Comparison of ENCODE assay signal across 10 cellular contexts in the genomic region with DNA sequence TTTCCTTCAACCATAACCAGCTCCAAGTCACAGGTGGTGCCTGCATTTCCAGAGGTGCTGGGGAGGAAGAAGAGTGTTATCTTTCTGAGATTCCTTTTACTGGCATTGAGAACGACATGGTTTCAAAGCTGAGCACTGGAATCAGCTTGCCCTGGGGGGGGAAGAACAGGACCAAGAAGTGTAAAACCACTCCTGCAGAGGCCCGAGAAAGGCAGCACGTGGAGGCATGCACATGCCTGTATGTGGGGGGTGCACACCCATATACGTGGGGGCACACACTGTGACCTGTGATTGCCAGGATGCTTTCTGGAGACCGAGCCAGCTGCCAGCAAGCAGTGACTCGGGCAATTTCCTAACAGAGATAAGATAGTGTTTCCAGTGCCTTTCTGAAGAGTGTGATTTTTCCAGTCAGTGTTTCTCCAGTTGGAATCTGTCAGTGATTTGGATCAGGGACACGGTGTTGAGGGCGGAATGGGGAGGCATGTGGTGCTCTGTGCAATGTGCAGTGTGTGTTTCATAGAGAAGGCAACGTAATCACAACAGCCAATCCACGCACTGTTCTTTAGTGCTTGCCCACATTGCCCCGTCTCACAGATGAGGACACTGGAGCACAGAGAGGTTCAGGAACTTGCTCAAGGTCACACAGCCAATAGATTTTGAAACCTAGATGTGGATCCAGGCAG. TPM values are rescaled to one million over a fixed set of nuclear protein-coding genes. Genes with fewer than 3 reads are reported as not detected.
DNase-seq lines count a peak whose midpoint lies in the region; ATAC-seq and TF ChIP-seq lines count a peak whose summit lies in the region.
"Had no signal": no experiment of that assay in that cellular context is flagged by ENCODE, and none has a peak within 500 bp of the region (broad histone marks: within the 10 kb centered on the region; RNA-seq: fewer than 3 reads in every experiment).

No MANE protein-coding gene starts in this region.

- H3K36me3 Mint-ChIP-seq in activated CD4-positive, alpha-beta T cell treated with anti-CD3 and anti-CD28 coated beads, Interleukin-2, amount 10 ng/mL, durations not matched to agents 24 days and 14 days (ENCODE audit: low read depth), result peaks cover 6% of the 10 kb centered on the region
- peaks cover 1% of the 10 kb centered on the region for H3K36me3 Mint-ChIP-seq in activated T-helper 1 cell treated with anti-CD3 and anti-CD28 coated beads, Interleukin-12 subunit alpha, Interleukin-12 subunit beta, Interleukin-2, Interleukin-4 antibody, amounts not matched to agents 30 ng/mL and 10 ng/mL and 1 ng/mL, durations not matched to agents 14 hours and 24 hours and 36 hours (ENCODE audit: low read depth)
- peaks cover 4 to 23% of the 10 kb centered on the region in 2 donors for H3K36me3 Mint-ChIP-seq in stimulated activated naive B cell treated with anti-CD40 and anti-IgM and Interleukin-4, amounts not matched to agents 10 μg/mL and 1 μg/mL and 100 μg/mL, for 72 hours

- H3K9me3 Mint-ChIP-seq in activated CD4-positive, alpha-beta T cell treated with anti-CD3 and anti-CD28 coated beads, Interleukin-2, amount 10 ng/mL, durations not matched to agents 24 days and 14 days, result no peaks in the 10 kb centered on the region
- H3K9me3 Mint-ChIP-seq in activated T-helper 1 cell treated with anti-CD3 and anti-CD28 coated beads, Interleukin-12 subunit alpha, Interleukin-12 subunit beta, Interleukin-2, Interleukin-4 antibody, amounts not matched to agents 30 ng/mL and 10 ng/mL and 1 ng/mL, durations not matched to agents 14 hours and 24 hours and 36 hours, result no peaks in the 10 kb centered on the region
- no peaks in the 10 kb centered on the region for H3K9me3 Mint-ChIP-seq in stimulated activated naive B cell treated with anti-CD40 and anti-IgM and Interleukin-4, amounts not matched to agents 10 μg/mL and 1 μg/mL and 100 μg/mL, for 72 hours

- H3K4me3 Mint-ChIP-seq in activated CD4-positive, alpha-beta T cell treated with anti-CD3 and anti-CD28 coated beads, Interleukin-2, amount 10 ng/mL, durations not matched to agents 24 days and 14 days, result peak overlapping the region; percentile 55
- H3K4me3 Mint-ChIP-seq in activated T-helper 1 cell treated with anti-CD3 and anti-CD28 coated beads, Interleukin-12 subunit alpha, Interleukin-12 subunit beta, Interleukin-2, Interleukin-4 antibody, amounts not matched to agents 30 ng/mL and 10 ng/mL and 1 ng/mL, durations not matched to agents 14 hours and 24 hours and 36 hours, result peak overlapping the region; percentile 5
- peak overlapping the region; percentile 58 to 66 for H3K4me3 Mint-ChIP-seq in stimulated activated naive B cell treated with anti-CD40 and anti-IgM and Interleukin-4, amounts not matched to agents 10 μg/mL and 1 μg/mL and 100 μg/mL, for 72 hours

- peak overlapping the region in 1 of 2 donors; percentile 43 for H3K4me3 ChIP-seq in right atrium auricular region

- H3K27ac Mint-ChIP-seq in activated CD4-positive, alpha-beta T cell treated with anti-CD3 and anti-CD28 coated beads, Interleukin-2, amount 10 ng/mL, durations not matched to agents 24 days and 14 days, result peak overlapping the region; percentile 37
- no peak overlapping the region for H3K27ac Mint-ChIP-seq in activated T-helper 1 cell treated with anti-CD3 and anti-CD28 coated beads, Interleukin-12 subunit alpha, Interleukin-12 subunit beta, Interleukin-2, Interleukin-4 antibody, amounts not matched to agents 30 ng/mL and 10 ng/mL and 1 ng/mL, durations not matched to agents 14 hours and 24 hours and 36 hours
- peak overlapping the region; percentile 86 for H3K27ac Mint-ChIP-seq in stimulated activated naive B cell treated with anti-CD40 and anti-IgM and Interleukin-4, amounts not matched to agents 10 μg/mL and 1 μg/mL and 100 μg/mL, for 72 hours

- intact Hi-C loops in activated CD4-positive, alpha-beta T cell treated with anti-CD3 and anti-CD28 coated beads, Interleukin-2, amount 10 ng/mL, durations not matched to agents 24 days and 14 days (cut with micrococcal nuclease), result no loop called here
- intact Hi-C loops in activated T-helper 1 cell treated with anti-CD3 and anti-CD28 coated beads, Interleukin-12 subunit alpha, Interleukin-12 subunit beta, Interleukin-2, Interleukin-4 antibody, amounts not matched to agents 30 ng/mL and 10 ng/mL and 1 ng/mL, durations not matched to agents 14 hours and 24 hours and 36 hours (cut with micrococcal nuclease), result no loop called here

- no peak for ATAC-seq in stimulated activated naive B cell treated with anti-CD40 and anti-IgM and Interleukin-4, amounts not matched to agents 10 μg/mL and 1 μg/mL and 100 μg/mL, for 72 hours (replicated peaks)
- no peak for ATAC-seq in HG02610 (IDR thresholded peaks at IDR 0.05; ENCODE audit: unreplicated experiment)
- no peak for ATAC-seq in SK-N-SH treated with all-trans-retinoic acid at 6 μM for 48 hours
- ATAC-seq in HG03460 (IDR thresholded peaks at IDR 0.05; ENCODE audit: unreplicated experiment), result no peak

- no peak for DNase-seq in activated CD4-positive, alpha-beta T cell treated with anti-CD3 and anti-CD28 coated beads, Interleukin-2, amount 10 ng/mL, durations not matched to agents 24 days and 14 days
- no peak for DNase-seq in activated CD4-positive, alpha-beta T cell treated with anti-CD3 and anti-CD28 coated beads for 4 hours
- no peak for DNase-seq in activated T-helper 1 cell treated with anti-CD3 and anti-CD28 coated beads, Interleukin-12 subunit alpha, Interleukin-12 subunit beta, Interleukin-2, Interleukin-4 antibody, amounts not matched to agents 30 ng/mL and 10 ng/mL and 1 ng/mL, durations not matched to agents 14 hours and 24 hours and 36 hours (ENCODE audit: low spot score)
- DNase-seq in right atrium auricular region (ENCODE audit: low spot score), result no peak
- DNase-seq in stimulated activated naive B cell treated with anti-CD40 and anti-IgM and Interleukin-4, amounts not matched to agents 10 μg/mL and 1 μg/mL and 100 μg/mL, for 72 hours, result no peak
- DNase-seq: NCI-H2227 treated with DMSO at 0.1 percent for 48 hours had no signal

- peak overlapping the region; percentile 61 to 73 for H3K27ac ChIP-seq in right atrium auricular region

- H3K36me3 ChIP-seq in right atrium auricular region, result no peaks in the 10 kb centered on the region
- H3K36me3 ChIP-seq: transverse colon had no signal

- no peaks in the 10 kb centered on the region for H3K9me3 ChIP-seq in right atrium auricular region
- H3K9me3 ChIP-seq: transverse colon had no signal

- H3K27me3 Mint-ChIP-seq in activated CD4-positive, alpha-beta T cell treated with anti-CD3 and anti-CD28 coated beads, Interleukin-2, amount 10 ng/mL, durations not matched to agents 24 days and 14 days, result peaks cover 4% of the 10 kb centered on the region
- peaks cover 3% of the 10 kb centered on the region for H3K27me3 Mint-ChIP-seq in activated T-helper 1 cell treated with anti-CD3 and anti-CD28 coated beads, Interleukin-12 subunit alpha, Interleukin-12 subunit beta, Interleukin-2, Interleukin-4 antibody, amounts not matched to agents 30 ng/mL and 10 ng/mL and 1 ng/mL, durations not matched to agents 14 hours and 24 hours and 36 hours (ENCODE audit: insufficient read depth)
- no peaks in the 10 kb centered on the region for H3K27me3 Mint-ChIP-seq in stimulated activated naive B cell treated with anti-CD40 and anti-IgM and Interleukin-4, amounts not matched to agents 10 μg/mL and 1 μg/mL and 100 μg/mL, for 72 hours

- peaks cover 0 to 26% of the 10 kb centered on the region in 2 donors for H3K4me1 ChIP-seq in right atrium auricular region

- no peak for TF ChIP-seq CTCF in right atrium auricular region (IDR thresholded peaks at IDR 0.05)

- H3K4me1 Mint-ChIP-seq in activated CD4-positive, alpha-beta T cell treated with anti-CD3 and anti-CD28 coated beads, Interleukin-2, amount 10 ng/mL, durations not matched to agents 24 days and 14 days, result peaks cover 30% of the 10 kb centered on the region
- H3K4me1 Mint-ChIP-seq in activated T-helper 1 cell treated with anti-CD3 and anti-CD28 coated beads, Interleukin-12 subunit alpha, Interleukin-12 subunit beta, Interleukin-2, Interleukin-4 antibody, amounts not matched to agents 30 ng/mL and 10 ng/mL and 1 ng/mL, durations not matched to agents 14 hours and 24 hours and 36 hours (ENCODE audit: low read depth), result peaks cover 34% of the 10 kb centered on the region
- H3K4me1 Mint-ChIP-seq in stimulated activated naive B cell treated with anti-CD40 and anti-IgM and Interleukin-4, amounts not matched to agents 10 μg/mL and 1 μg/mL and 100 μg/mL, for 72 hours, result peaks cover 32 to 58% of the 10 kb centered on the region in 2 donors

- H3K27me3 ChIP-seq in right atrium auricular region, result no peaks in the 10 kb centered on the region
- H3K27me3 ChIP-seq: transverse colon had no signal

TF ChIP-seq in SK-N-SH treated with all-trans-retinoic acid at 6 μM for 48 hours, 23 proteins besides CTCF, POLR2A, EP300 and RAD21:
- no peak for TF ChIP-seq ZNF8 (CRISPR knock-in tag; IDR thresholded peaks at IDR 0.05)
- TF ChIP-seq TOX (CRISPR knock-in tag; IDR thresholded peaks at IDR 0.05; ENCODE audit: borderline replicate concordance), result no peak
TF ChIP-seq in SK-N-SH treated with all-trans-retinoic acid at 6 μM for 48 hours: peak in this region for 0.

RNA-seq across cellular contexts. Expression of a gene that starts 4.2 kb away (rescaled TPM):
- 2.3 and 3.3 TPM in 2 replicates for total RNA-seq in activated CD4-positive, alpha-beta T cell treated with anti-CD3 and anti-CD28 coated beads, Interleukin-2, amount 10 ng/mL, durations not matched to agents 24 days and 14 days
- total RNA-seq in activated T-helper 1 cell treated with anti-CD3 and anti-CD28 coated beads, Interleukin-12 subunit alpha, Interleukin-12 subunit beta, Interleukin-2, Interleukin-4 antibody, amounts not matched to agents 30 ng/mL and 10 ng/mL and 1 ng/mL, durations not matched to agents 14 hours and 24 hours and 36 hours, result 1.7 and 3.4 TPM in 2 replicates
- 1 to 10 TPM; 2.6 to 4.6 TPM for total RNA-seq in right atrium auricular region

RNA-seq across cellular contexts. Expression of a gene that starts 28.5 kb away (rescaled TPM):
- total RNA-seq in activated CD4-positive, alpha-beta T cell treated with anti-CD3 and anti-CD28 coated beads, Interleukin-2, amount 10 ng/mL, durations not matched to agents 24 days and 14 days, result 15.2 and 18.4 TPM in 2 replicates
- total RNA-seq in activated T-helper 1 cell treated with anti-CD3 and anti-CD28 coated beads, Interleukin-12 subunit alpha, Interleukin-12 subunit beta, Interleukin-2, Interleukin-4 antibody, amounts not matched to agents 30 ng/mL and 10 ng/mL and 1 ng/mL, durations not matched to agents 14 hours and 24 hours and 36 hours, result 14.6 and 15.5 TPM in 2 replicates
- total RNA-seq in right atrium auricular region, result 1 to 10 TPM; 2.6 to 3.7 TPM

Comparison
In these comparisons a context has a peak if more than half of its experiments do, and no peak if none do; other contexts are left out.
1. H3K4me3 Mint-ChIP-seq: peak in every context shown above with its lines; median percentile 62 in stimulated activated naive B cell treated with anti-CD40 and anti-IgM and Interleukin-4, amounts not matched to agents 10 μg/mL and 1 μg/mL and 100 μg/mL, for 72 hours; 55 in activated CD4-positive, alpha-beta T cell treated with anti-CD3 and anti-CD28 coated beads, Interleukin-2, amount 10 ng/mL, durations not matched to agents 24 days and 14 days; 5 in activated T-helper 1 cell treated with anti-CD3 and anti-CD28 coated beads, Interleukin-12 subunit alpha, Interleukin-12 subunit beta, Interleukin-2, Interleukin-4 antibody, amounts not matched to agents 30 ng/mL and 10 ng/mL and 1 ng/mL, durations not matched to agents 14 hours and 24 hours and 36 hours.